In the genomic region with DNA sequence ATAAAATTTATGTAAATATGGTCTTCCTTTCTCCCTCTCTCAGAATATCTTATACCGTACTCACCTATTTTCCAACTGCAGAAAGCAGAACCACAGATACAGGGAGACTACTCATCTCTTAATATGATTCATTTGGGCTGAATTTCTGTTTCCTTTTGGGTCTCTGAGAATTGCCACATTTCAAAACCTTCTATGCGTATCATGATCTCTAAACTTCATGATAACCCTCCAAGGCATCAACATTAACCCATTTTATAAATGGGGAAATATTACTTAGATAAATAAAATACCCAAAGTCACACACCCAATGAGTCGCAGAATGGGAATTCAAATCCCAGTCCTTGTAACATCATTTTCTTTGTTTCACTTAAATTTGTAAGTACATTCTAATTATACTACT, we compare ENCODE assay signal across 17 cellular contexts. TPM values are rescaled to one million over a fixed set of nuclear protein-coding genes. Genes with fewer than 3 reads are reported as not detected.
A peak's percentile ranks its signal among the peaks of the same experiment; 100 is the strongest.
DNase-seq lines count a peak whose midpoint lies in the region; ATAC-seq and TF ChIP-seq lines count a peak whose summit lies in the region.
"Had no signal": no experiment of that assay in that cellular context is flagged by ENCODE, and none has a peak within 500 bp of the region (broad histone marks: within the 10 kb centered on the region; RNA-seq: fewer than 3 reads in every experiment).

No MANE protein-coding gene starts in this region.

- H3K9me2 ChIP-seq in PC-3 (replicated peaks; ENCODE audit: low read length) = no peaks in the 10 kb centered on the region

- H3K4me2 ChIP-seq in PC-3 (ENCODE audit: low read length) = peak overlapping the region; percentile 40
- no peak overlapping the region for H3K4me2 ChIP-seq in neural progenitor cell

- H4K20me1 ChIP-seq in PC-3 (ENCODE audit: low read length) (no peaks in the 10 kb centered on the region), neural progenitor cell (ENCODE audit: low read depth) (peaks cover 14% of the 10 kb centered on the region)

- peaks cover 46% of the 10 kb centered on the region for H3K4me1 Mint-ChIP-seq in activated T-cell treated with anti-CD3 and anti-CD28 coated beads, Interleukin-2, amount 50 U/mL, for 72 hours (ENCODE audit: low read depth)
- peaks cover 41% of the 10 kb centered on the region for H3K4me1 Mint-ChIP-seq in stimulated activated memory B cell treated with anti-CD40 and anti-IgM and Interleukin-4, amounts not matched to agents 10 μg/mL and 1 μg/mL and 100 μg/mL, for 72 hours
- peaks cover 16% of the 10 kb centered on the region for H3K4me1 Mint-ChIP-seq in neural progenitor cell

- peak overlapping the region in 1 of 2 donors; percentile 46 for H3K4me3 Mint-ChIP-seq in activated T-cell treated with anti-CD3 and anti-CD28 coated beads, Interleukin-2, amount 50 U/mL, for 72 hours
- no peak overlapping the region for H3K4me3 Mint-ChIP-seq in stimulated activated memory B cell treated with anti-CD40 and anti-IgM and Interleukin-4, amounts not matched to agents 10 μg/mL and 1 μg/mL and 100 μg/mL, for 72 hours
- no peak overlapping the region for H3K4me3 Mint-ChIP-seq in neural progenitor cell
- H3K4me3 Mint-ChIP-seq: dendritic cell treated with granulocyte-macrophage colony-stimulating factor and Interleukin-4, amounts not matched to agents 40 ng/mL and 50 ng/mL, for 4 days had no signal

- H3K4me3 ChIP-seq in PC-3 (ENCODE audit: low read length) = no peak overlapping the region
- H3K4me3 ChIP-seq in effector memory CD4-positive, alpha-beta T cell (ENCODE audit: insufficient read depth, low read depth, low read length, poor library complexity, severe bottlenecking) = no peak overlapping the region
- no peak overlapping the region for H3K4me3 ChIP-seq in neural progenitor cell
- H3K4me3 ChIP-seq: pancreas, vagina had no signal

- H3F3A ChIP-seq in PC-3 (ENCODE audit: low read length, unreplicated experiment) = no peaks in the 10 kb centered on the region
- no peaks in the 10 kb centered on the region for H3F3A ChIP-seq in neural progenitor cell (ENCODE audit: low read depth)

- H3K9me3 ChIP-seq in PC-3 (ENCODE audit: low read length) (no peaks in the 10 kb centered on the region), neural progenitor cell (ENCODE audit: low read depth) (no peaks in the 10 kb centered on the region)
- H3K9me3 ChIP-seq in effector memory CD4-positive, alpha-beta T cell (ENCODE audit: control insufficient read depth, low read length) = no peaks in the 10 kb centered on the region
- H3K9me3 ChIP-seq: pancreas, vagina had no signal

- BruUV-seq in PC-3 (replicated peaks; lab: Mats Ljungman, UMichigan) = no TSS peak

- H3K27ac ChIP-seq in PC-3 (ENCODE audit: low read length) (peak overlapping the region; percentile 47), neural progenitor cell (no peak overlapping the region)
- H3K27ac ChIP-seq in effector memory CD4-positive, alpha-beta T cell (ENCODE audit: insufficient read depth, low read length, poor library complexity, severe bottlenecking) = peak overlapping the region; percentile 18
- H3K27ac ChIP-seq: pancreas, vagina had no signal

- peaks cover 20% of the 10 kb centered on the region for H3K27me3 Mint-ChIP-seq in activated T-cell treated with anti-CD3 and anti-CD28 coated beads, Interleukin-2, amount 50 U/mL, for 72 hours (ENCODE audit: low read depth)
- H3K27me3 Mint-ChIP-seq in stimulated activated memory B cell treated with anti-CD40 and anti-IgM and Interleukin-4, amounts not matched to agents 10 μg/mL and 1 μg/mL and 100 μg/mL, for 72 hours = no peaks in the 10 kb centered on the region
- H3K27me3 Mint-ChIP-seq in neural progenitor cell (ENCODE audit: insufficient read depth, low read depth) = peaks cover 37% of the 10 kb centered on the region

- no peak for TF ChIP-seq CTCF in PC-3 (conservative IDR thresholded peaks at IDR 0.05; ENCODE audit: low read depth, low read length)
- no peak for TF ChIP-seq CTCF in neural progenitor cell (IDR thresholded peaks at IDR 0.05)

- H3K36me3 ChIP-seq in PC-3 (ENCODE audit: low read depth, low read length) = no peaks in the 10 kb centered on the region
- H3K36me3 ChIP-seq in effector memory CD4-positive, alpha-beta T cell (ENCODE audit: control insufficient read depth, insufficient read depth, low read length) = no peaks in the 10 kb centered on the region
- H3K36me3 ChIP-seq in neural progenitor cell = no peaks in the 10 kb centered on the region
- H3K36me3 ChIP-seq: pancreas, vagina had no signal

- CTCF ChIA-PET in PC-3 (lab: Charles Lee) = no interaction called here

- H3K9ac ChIP-seq in PC-3 (ENCODE audit: low read length) (peak overlapping the region; percentile 38; the same call in 1 of the 2 replicates), neural progenitor cell (no peak overlapping the region)

- POLR2A ChIA-PET in PC-3 (lab: Charles Lee; ENCODE audit: unreplicated experiment) = interaction anchor here (0.6 kb wide), 1 partner anchor 1264 kb away, joined by 4 read pairs; no protein-coding TSS in a partner anchor

- H3K27me3 ChIP-seq in PC-3 (ENCODE audit: low read length) = no peaks in the 10 kb centered on the region
- H3K27me3 ChIP-seq in effector memory CD4-positive, alpha-beta T cell (replicated peaks; ENCODE audit: control insufficient read depth, insufficient read depth, low read length, poor library complexity, severe bottlenecking) = no peaks in the 10 kb centered on the region
- peaks cover 63% of the 10 kb centered on the region for H3K27me3 ChIP-seq in neural progenitor cell
- H3K27me3 ChIP-seq: vagina had no signal

- peaks cover 6 to 7% of the 10 kb centered on the region in 2 donors for H3K9me3 Mint-ChIP-seq in activated T-cell treated with anti-CD3 and anti-CD28 coated beads, Interleukin-2, amount 50 U/mL, for 72 hours
- H3K9me3 Mint-ChIP-seq in stimulated activated memory B cell treated with anti-CD40 and anti-IgM and Interleukin-4, amounts not matched to agents 10 μg/mL and 1 μg/mL and 100 μg/mL, for 72 hours = peaks cover 4% of the 10 kb centered on the region
- peaks cover 17% of the 10 kb centered on the region for H3K9me3 Mint-ChIP-seq in neural progenitor cell

- H3K79me2 ChIP-seq in PC-3 (ENCODE audit: low read length) (peaks cover 14% of the 10 kb centered on the region; the same call in 1 of the 2 replicates), neural progenitor cell (ENCODE audit: low read depth) (no peaks in the 10 kb centered on the region)

- H2AFZ ChIP-seq in PC-3 (ENCODE audit: low read length) (no peak overlapping the region), neural progenitor cell (replicated peaks) (no peak overlapping the region)

- DNase-seq in activated T-cell treated with anti-CD3 and anti-CD28 coated beads, Interleukin-2, amount 50 U/mL, for 72 hours = no peak
- DNase-seq in activated T-cell treated with anti-CD3 and anti-CD28 coated beads for 4 hours (no peak), PC-3 (peak; percentile 45), neural progenitor cell (ENCODE audit: low spot score) (no peak)
- no peak for DNase-seq in effector memory CD4-positive, alpha-beta T cell
- DNase-seq in activated effector memory CD4-positive, alpha-beta T cell treated with Interleukin-2 at 50 U/mL for 16 hours = no peak
- DNase-seq: activated CD4-positive, alpha-beta T cell treated with anti-CD3 and anti-CD28 coated beads for 1 hour; hypothalamus; left colon; NCI-H1092; NCI-H2171 treated with DMSO at 0.1 percent for 48 hours; pancreas; RPMI8226 had no signal

- H3K27ac Mint-ChIP-seq in activated T-cell treated with anti-CD3 and anti-CD28 coated beads, Interleukin-2, amount 50 U/mL, for 72 hours = peak overlapping the region; percentile 33
- peak overlapping the region; percentile 42 for H3K27ac Mint-ChIP-seq in stimulated activated memory B cell treated with anti-CD40 and anti-IgM and Interleukin-4, amounts not matched to agents 10 μg/mL and 1 μg/mL and 100 μg/mL, for 72 hours
- no peak overlapping the region for H3K27ac Mint-ChIP-seq in neural progenitor cell
- H3K27ac Mint-ChIP-seq: dendritic cell treated with granulocyte-macrophage colony-stimulating factor and Interleukin-4, amounts not matched to agents 40 ng/mL and 50 ng/mL, for 4 days had no signal

- intact Hi-C loops in PC-3 (cut with micrococcal nuclease) = no loop called here

- peak; percentile 51 to 55 for ATAC-seq in activated T-cell treated with anti-CD3 and anti-CD28 coated beads, Interleukin-2, amount 50 U/mL, for 72 hours (replicated peaks in 1 of 2)
- ATAC-seq in PC-3 (no peak; the same call in 1 of the 2 replicates), HG03108 (IDR thresholded peaks at IDR 0.05; ENCODE audit: unreplicated experiment) (no peak)
- no peak for ATAC-seq in stimulated activated memory B cell treated with anti-CD40 and anti-IgM and Interleukin-4, amounts not matched to agents 10 μg/mL and 1 μg/mL and 100 μg/mL, for 72 hours
- ATAC-seq: left colon, pancreas had no signal

- H3K4me1 ChIP-seq in PC-3 (ENCODE audit: insufficient read depth, low read length) (peaks cover 21% of the 10 kb centered on the region), neural progenitor cell (peaks cover 5% of the 10 kb centered on the region)
- peaks cover 21% of the 10 kb centered on the region for H3K4me1 ChIP-seq in effector memory CD4-positive, alpha-beta T cell (ENCODE audit: control insufficient read depth, insufficient read depth, low read length, poor library complexity, severe bottlenecking)

- peaks cover 19 to 24% of the 10 kb centered on the region in 2 donors for H3K36me3 Mint-ChIP-seq in activated T-cell treated with anti-CD3 and anti-CD28 coated beads, Interleukin-2, amount 50 U/mL, for 72 hours (ENCODE audit: insufficient read depth in 2 of 2)
- H3K36me3 Mint-ChIP-seq in stimulated activated memory B cell treated with anti-CD40 and anti-IgM and Interleukin-4, amounts not matched to agents 10 μg/mL and 1 μg/mL and 100 μg/mL, for 72 hours = peaks cover 6% of the 10 kb centered on the region
- H3K36me3 Mint-ChIP-seq in neural progenitor cell = no peaks in the 10 kb centered on the region

RNA-seq across cellular contexts. Expression of a gene that starts 16.6 kb away (rescaled TPM):
- total RNA-seq in activated T-cell treated with anti-CD3 and anti-CD28 coated beads, Interleukin-2, amount 50 U/mL, for 72 hours = 1 to 10 TPM; 1.8 to 3.3 TPM
- total RNA-seq in PC-3 (2014; rRNA removed) (8.9 and 9.4 TPM in 2 replicates), neural progenitor cell (ENCODE audit: low replicate concordance) (0.03 TPM in 1 of 2 replicates, not detected in the other)

Comparison
In these comparisons a context has a peak if more than half of its experiments do, and no peak if none do; other contexts are left out.
1. ATAC-seq: peak in activated T-cell treated with anti-CD3 and anti-CD28 coated beads, Interleukin-2, amount 50 U/mL, for 72 hours (2 of 2); none in PC-3 (single experiment), stimulated activated memory B cell treated with anti-CD40 and anti-IgM and Interleukin-4, amounts not matched to agents 10 μg/mL and 1 μg/mL and 100 μg/mL, for 72 hours (single experiment) and HG03108 (single experiment).